In genomic region chr17:6588165-6588564, GRCh38 we compare ENCODE assay signal across 27 cellular contexts.
"Had no signal": no experiment of that assay in that cellular context is flagged by ENCODE, and none has a peak within 500 bp of the region (broad histone marks: within the 10 kb centered on the region; RNA-seq: fewer than 3 reads in every experiment).

No MANE protein-coding gene starts in this region.

- H3K4me1 Mint-ChIP-seq: mesothelial cell of epicardium had no signal

- DNase-seq: colonic mucosa; cortex of kidney; dermis blood vessel endothelial cell; dorsolateral prefrontal cortex; effector CD4-positive, alpha-beta T cell; effector memory CD4-positive, alpha-beta T cell; erythroblast; esophagus squamous epithelium; foreskin fibroblast; foreskin melanocyte; gastrocnemius medialis; glutamatergic neuron; head of caudate nucleus; heart right ventricle; hippocampal formation; left cardiac atrium; left lung; left ventricle myocardium superior; lower lobe of right lung; mesenchymal stem cell; mucosa of descending colon; naive B cell had no signal

- FAIRE-seq: islet of Langerhans, keratinocyte had no signal

- H3K4me1 ChIP-seq: colonic mucosa, gastrocnemius medialis, heart right ventricle had no signal

- H3K27ac ChIP-seq: colonic mucosa, dorsolateral prefrontal cortex, epithelial cell of prostate, esophagus squamous epithelium, gastrocnemius medialis, heart right ventricle, left lung, lower lobe of right lung had no signal

- H3K27me3 ChIP-seq: colonic mucosa, dorsolateral prefrontal cortex, esophagus squamous epithelium, gastrocnemius medialis, heart right ventricle, left lung had no signal

- H3K9me3 ChIP-seq: colonic mucosa, gastrocnemius medialis, lower lobe of right lung, mucosa of descending colon had no signal

- H3K27me3 Mint-ChIP-seq: naive B cell had no signal

- H3K27ac Mint-ChIP-seq: mesothelial cell of epicardium, naive B cell had no signal

- H3K4me3 Mint-ChIP-seq: mesothelial cell of epicardium, naive B cell had no signal

- H3K4me3 ChIP-seq: colonic mucosa, dorsolateral prefrontal cortex, esophagus squamous epithelium, gastrocnemius medialis, heart right ventricle, left lung, lower lobe of right lung, mucosa of descending colon had no signal

- ATAC-seq: esophagus mucosa, gastrocnemius medialis, heart right ventricle, left cardiac atrium, left lung, left ventricle myocardium superior, lower lobe of right lung, mucosa of descending colon had no signal
